13 cellular contexts compared by ENCODE assay signal in the genomic region with DNA sequence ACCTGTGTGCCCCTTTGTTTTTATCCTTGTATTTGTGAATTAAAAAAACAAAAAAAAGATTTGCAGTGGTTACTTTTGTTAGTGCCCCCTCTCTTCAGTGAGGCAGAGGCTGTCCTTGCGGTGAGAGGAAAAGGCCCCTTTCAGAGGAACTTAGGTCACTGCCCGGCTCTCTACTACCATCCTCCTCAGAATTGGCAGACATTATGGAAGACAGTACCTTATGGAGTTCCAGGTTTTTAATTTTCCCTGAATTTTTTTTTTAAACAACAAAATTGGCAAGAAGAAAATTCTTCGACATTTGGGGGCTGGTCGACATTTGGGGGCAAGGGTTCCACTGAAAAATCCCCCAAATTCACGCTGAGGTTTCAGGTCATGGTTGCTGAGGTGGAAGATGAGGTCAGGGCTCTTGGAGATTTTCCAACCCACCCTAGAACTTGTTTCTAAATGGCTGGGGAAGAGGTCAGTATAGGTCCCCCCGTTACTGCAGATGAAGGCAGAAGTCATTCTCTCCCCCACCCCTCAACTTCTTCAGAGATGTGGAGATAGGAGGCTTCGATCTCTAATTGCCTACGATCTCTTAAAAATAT. TPM values are rescaled to one million over a fixed set of nuclear protein-coding genes. Genes with fewer than 3 reads are reported as not detected.
A peak's percentile ranks its signal among the peaks of the same experiment; 100 is the strongest.
DNase-seq lines count a peak whose midpoint lies in the region; ATAC-seq, FAIRE-seq and TF ChIP-seq lines count a peak whose summit lies in the region.
"Had no signal": no experiment of that assay in that cellular context is flagged by ENCODE, and none has a peak within 500 bp of the region (broad histone marks: within the 10 kb centered on the region; RNA-seq: fewer than 3 reads in every experiment).

No MANE protein-coding gene starts in this region.

- no peaks in the 10 kb centered on the region for H3K79me2 ChIP-seq in K562 (ENCODE audit: control insufficient read depth, insufficient read depth, low read length)

- peaks cover 55% of the 10 kb centered on the region for H3K4me1 Mint-ChIP-seq in activated naive CD4-positive, alpha-beta T cell treated with anti-CD3 and anti-CD28 coated beads, Interleukin-2, amount 10 ng/mL, durations not matched to agents 7 days and 5 days

- H3K36me3 ChIP-seq in K562 (ENCODE audit: control insufficient read depth, insufficient read depth, low read length) (peaks cover 49% of the 10 kb centered on the region), thymus (ENCODE audit: control insufficient read depth, insufficient read depth) (peaks cover 55% of the 10 kb centered on the region)

- no peak overlapping the region for H3K27ac ChIP-seq in K562 (ENCODE audit: extremely low read depth, low read depth, low read length)
- H3K27ac ChIP-seq in thymus (ENCODE audit: low read depth), result peak overlapping the region; percentile 60

- no peaks in the 10 kb centered on the region for H4K20me1 ChIP-seq in K562 (replicated peaks; ENCODE audit: control insufficient read depth, insufficient read depth, low read length)

- no peaks in the 10 kb centered on the region for H3K9me1 ChIP-seq in K562 (ENCODE audit: control insufficient read depth, insufficient read depth, low read length)

- no peak overlapping the region for H3K9ac ChIP-seq in K562 (ENCODE audit: insufficient read depth in 1 of 2, low read depth in 2 of 2, low read length in 2 of 2)

- TF ChIP-seq EP300 in K562 (IDR thresholded peaks at IDR 0.05; ENCODE audit: low read length), result no peak

- H3K36me3 Mint-ChIP-seq in activated naive CD4-positive, alpha-beta T cell treated with anti-CD3 and anti-CD28 coated beads, Interleukin-2, amount 10 ng/mL, durations not matched to agents 7 days and 5 days, result peaks cover 45% of the 10 kb centered on the region

- H3K4me1 ChIP-seq in K562 (replicated peaks in 1 of 2; ENCODE audit: control insufficient read depth in 2 of 2, insufficient read depth in 2 of 2, low read length in 2 of 2) (peaks cover 0 to 10% of the 10 kb centered on the region in 2 experiments; a peak in 2 of 5 replicates), thymus (ENCODE audit: control insufficient read depth, insufficient read depth, low read length) (peaks cover 7% of the 10 kb centered on the region)

- H2AFZ ChIP-seq in K562 (ENCODE audit: low read depth, low read length), result no peak overlapping the region

- TF ChIP-seq CTCF in K562 (IDR thresholded peaks at IDR 0.05 in 2 of 3, conservative IDR thresholded peaks at IDR 0.05 in 1 of 3; ENCODE audit: insufficient read depth in 2 of 3, low read depth in 1 of 3, low read length in 3 of 3), result no peak

- WGBS in K562 (ENCODE audit: insufficient coverage, low coverage, missing lambda C conversion rate), result 84% methylated on average over 7 of the region's 8 CpGs
- WGBS in thymus, result 92% methylated on average over 8 of the region's 8 CpGs

- CTCF ChIA-PET in activated naive CD4-positive, alpha-beta T cell treated with anti-CD3 and anti-CD28 coated beads, Interleukin-2, amount 10 ng/mL, durations not matched to agents 7 days and 5 days (lab: Charles Lee), result interaction anchor here (1.0 to 4.4 kb wide), 7 partner anchors 8 to 120 kb away, joined by 3 to 32 read pairs (median 4); a partner anchor contains a TSS
- CTCF ChIA-PET in K562 (lab: Yijun Ruan, JAX; ENCODE audit: low intra/inter-chr PET ratio), result interaction anchor here (0.7 kb wide), 1 partner anchor 12 kb away, joined by 4 read pairs; no protein-coding TSS in a partner anchor

- peak overlapping the region; percentile 88 for H3K27ac Mint-ChIP-seq in activated naive CD4-positive, alpha-beta T cell treated with anti-CD3 and anti-CD28 coated beads, Interleukin-2, amount 10 ng/mL, durations not matched to agents 7 days and 5 days

- no peak for DNase-seq in activated naive CD4-positive, alpha-beta T cell treated with anti-CD3 and anti-CD28 coated beads, Interleukin-2, amount 10 ng/mL, durations not matched to agents 7 days and 5 days
- DNase-seq in activated naive CD4-positive, alpha-beta T cell (lab: John Stamatoyannopoulos, UW), result no peak
- DNase-seq in K562 (ENCODE audit: extremely low read depth in 1 of 4, low spot score in 3 of 4) (no peak), HTR-8/SVneo (ENCODE audit: insufficient read length, low spot score) (no peak), NCI-H1417 (lab: John Stamatoyannopoulos, UW) (no peak), amygdala (lab: John Stamatoyannopoulos, UW) (no peak)

- H3K9me3 ChIP-seq in K562 (replicated peaks; ENCODE audit: control insufficient read depth, insufficient read depth, low read depth, low read length), result no peaks in the 10 kb centered on the region
- H3K9me3 ChIP-seq in thymus (ENCODE audit: control insufficient read depth), result no peaks in the 10 kb centered on the region
- H3K9me3 ChIP-seq: thoracic aorta had no signal

- H3K4me3 Mint-ChIP-seq in activated naive CD4-positive, alpha-beta T cell treated with anti-CD3 and anti-CD28 coated beads, Interleukin-2, amount 10 ng/mL, durations not matched to agents 7 days and 5 days, result no peak overlapping the region

- H3K27me3 Mint-ChIP-seq in activated naive CD4-positive, alpha-beta T cell treated with anti-CD3 and anti-CD28 coated beads, Interleukin-2, amount 10 ng/mL, durations not matched to agents 7 days and 5 days, result no peaks in the 10 kb centered on the region

- no TSS peak for BruUV-seq in K562 (replicated peaks; lab: Mats Ljungman, UMichigan)

- POLR2A ChIA-PET in K562 (lab: Yijun Ruan, JAX), result interaction anchor here (1.6 to 6.9 kb wide), 3 partner anchors 8 to 31 kb away, joined by 6 to 50 read pairs (median 8); a partner anchor contains a TSS

- no peak for TF ChIP-seq POLR2A in K562 (conservative IDR thresholded peaks at IDR 0.05)

- FAIRE-seq in K562 (lab: Jason Lieb, UNC) (no peak), HTR-8/SVneo (lab: Jason Lieb, UNC) (no peak)
- FAIRE-seq: small intestine had no signal

- no peak overlapping the region for H3K4me2 ChIP-seq in K562 (ENCODE audit: insufficient read depth, low read length)

- H3K27me3 ChIP-seq in K562 (ENCODE audit: control insufficient read depth in 2 of 2, insufficient read depth in 2 of 2, low read length in 2 of 2) (no peaks in the 10 kb centered on the region), thymus (ENCODE audit: control insufficient read depth, insufficient read depth) (no peaks in the 10 kb centered on the region)

- no peaks in the 10 kb centered on the region for H3K9me3 Mint-ChIP-seq in activated naive CD4-positive, alpha-beta T cell treated with anti-CD3 and anti-CD28 coated beads, Interleukin-2, amount 10 ng/mL, durations not matched to agents 7 days and 5 days

- in situ Hi-C loops in K562 (cut with MboI), result no loop called here

- TF ChIP-seq RAD21 in K562 (CRISPR knock-in tag; conservative IDR thresholded peaks at IDR 0.05 in 1 of 2, IDR thresholded peaks at IDR 0.05 in 1 of 2), result no peak

- intact Hi-C loops in K562 (cut with micrococcal nuclease), result no loop called here

- H3K4me3 ChIP-seq in K562 (no peak overlapping the region), thymus (ENCODE audit: low read length) (no peak overlapping the region)
- H3K4me3 ChIP-seq: thoracic aorta had no signal

- ATAC-seq in HG03378 (IDR thresholded peaks at IDR 0.05; ENCODE audit: unreplicated experiment) (peak; percentile 15), K562 (no peak)

RNA-seq across cellular contexts. Expression of a gene that starts 5.3 kb away (rescaled TPM):
- 0.42 TPM in 1 of 2 replicates, not detected in the other for total RNA-seq in K562 (2011; cell fraction: chromatin; rRNA removed; ENCODE audit: low replicate concordance)
- not detected in 2 replicates for total RNA-seq in K562 (2011; cell fraction: nucleolus; rRNA removed)
- total RNA-seq in K562 (2011; cell fraction: nucleoplasm; rRNA removed), result 0.29 TPM in 1 of 2 replicates, not detected in the other
- total RNA-seq in K562 (2014; rRNA removed), result 0.64 TPM in 1 of 2 replicates, not detected in the other
- not detected in 2 replicates for total RNA-seq in K562 (2014; rRNA removed; fragmentation: Illumina TruSeq; extraction: Trizol)
- not detected in 2 replicates for total RNA-seq in K562 (2015; rRNA removed; fragmentation: Illumina TruSeq; extraction: Trizol)
- total RNA-seq in K562 (2021), result not detected in 2 replicates
- polyA plus RNA-seq in K562 (2011; rRNA removed), result not detected in 2 replicates
- polyA plus RNA-seq in K562 (2011; cell fraction: cytosol; rRNA removed), result not detected in 2 replicates
- not detected in 2 replicates for polyA plus RNA-seq in K562 (2011; cell fraction: nucleus; rRNA removed)
- not detected in 2 replicates for polyA plus RNA-seq in K562 (2012)
- polyA plus RNA-seq in K562 (2014; fragmentation: Illumina TruSeq; extraction: Trizol), result not detected in 2 replicates
- polyA plus RNA-seq in K562 (2014; fragmentation: Nextera tagmentation; extraction: Ambion mirVana), result not detected
- not detected in 2 replicates for polyA plus RNA-seq in K562 (2014; rRNA removed)
- not detected in 2 replicates for polyA minus RNA-seq in K562 (2011; rRNA and poly(A)+ RNA removed)
- not detected in 2 replicates for polyA minus RNA-seq in K562 (2011; cell fraction: cytosol; rRNA and poly(A)+ RNA removed)
- not detected in 2 replicates for polyA minus RNA-seq in K562 (2011; cell fraction: nucleus; rRNA and poly(A)+ RNA removed)
- 0.18 TPM for polyA plus RNA-seq in thymus
- total RNA-seq: LHCN-M2; T-helper 1 cell treated with Interleukin-12 subunit alpha and Interleukin-12 subunit beta and Interleukin-4 antibody, amounts not matched to agents 30 ng/mL and 1 ng/mL, for 36 hours; thoracic aorta had no signal
- polyA plus RNA-seq: BJ had no signal

RNA-seq across cellular contexts. Expression of a gene that starts 12.5 kb away (rescaled TPM):
- 514 and 559 TPM in 2 replicates for total RNA-seq in K562 (2011; cell fraction: chromatin; rRNA removed; ENCODE audit: low replicate concordance)
- total RNA-seq in K562 (2011; cell fraction: nucleolus; rRNA removed), result 287 and 289 TPM in 2 replicates
- total RNA-seq in K562 (2011; cell fraction: nucleoplasm; rRNA removed), result 287 and 343 TPM in 2 replicates
- total RNA-seq in K562 (2014; rRNA removed) (65.6 and 72.9 TPM in 2 replicates), K562 (2014; rRNA removed; fragmentation: Illumina TruSeq; extraction: Trizol) (65.2 and 75.1 TPM in 2 replicates), K562 (2015; rRNA removed; fragmentation: Illumina TruSeq; extraction: Trizol) (75.3 and 77.3 TPM in 2 replicates), K562 (2021) (62.9 and 64.9 TPM in 2 replicates)
- polyA plus RNA-seq in K562 (2011; rRNA removed) (185 and 202 TPM in 2 replicates), K562 (2014; fragmentation: Illumina TruSeq; extraction: Trizol) (61.5 and 78.8 TPM in 2 replicates), K562 (2014; fragmentation: Nextera tagmentation; extraction: Ambion mirVana) (10 to 100 TPM; 12.1 to 14.4 TPM), K562 (2014; rRNA removed) (127 and 132 TPM in 2 replicates), thymus (45.8 TPM)
- polyA plus RNA-seq in K562 (2011; cell fraction: cytosol; rRNA removed), result 110 and 164 TPM in 2 replicates
- 419 and 448 TPM in 2 replicates for polyA plus RNA-seq in K562 (2011; cell fraction: nucleus; rRNA removed)
- polyA plus RNA-seq in K562 (2012), result 38.0 and 62.2 TPM in 2 replicates
- polyA minus RNA-seq in K562 (2011; rRNA and poly(A)+ RNA removed), result 193 and 248 TPM in 2 replicates
- 69.5 and 86.4 TPM in 2 replicates for polyA minus RNA-seq in K562 (2011; cell fraction: cytosol; rRNA and poly(A)+ RNA removed)
- polyA minus RNA-seq in K562 (2011; cell fraction: nucleus; rRNA and poly(A)+ RNA removed), result 101 and 173 TPM in 2 replicates

RNA-seq across cellular contexts. Expression of a gene that starts 31.6 kb away (rescaled TPM):
- total RNA-seq in K562 (2011; cell fraction: chromatin; rRNA removed; ENCODE audit: low replicate concordance), result 175 and 365 TPM in 2 replicates
- 135 and 163 TPM in 2 replicates for total RNA-seq in K562 (2011; cell fraction: nucleolus; rRNA removed)
- 142 and 179 TPM in 2 replicates for total RNA-seq in K562 (2011; cell fraction: nucleoplasm; rRNA removed)
- total RNA-seq in K562 (2014; rRNA removed) (113 and 119 TPM in 2 replicates), K562 (2014; rRNA removed; fragmentation: Illumina TruSeq; extraction: Trizol) (59.1 and 66.7 TPM in 2 replicates), K562 (2015; rRNA removed; fragmentation: Illumina TruSeq; extraction: Trizol) (62.2 and 63.9 TPM in 2 replicates), K562 (2021) (147 and 162 TPM in 2 replicates)
- polyA plus RNA-seq in K562 (2011; rRNA removed) (52.8 and 100 TPM in 2 replicates), K562 (2014; fragmentation: Illumina TruSeq; extraction: Trizol) (121 and 136 TPM in 2 replicates), K562 (2014; fragmentation: Nextera tagmentation; extraction: Ambion mirVana) (1 to 10 TPM; 7.1 to 8.9 TPM), K562 (2014; rRNA removed) (79.1 and 95.7 TPM in 2 replicates), thymus (58.5 TPM)
- polyA plus RNA-seq in K562 (2011; cell fraction: cytosol; rRNA removed), result 40.6 and 45.1 TPM in 2 replicates
- polyA plus RNA-seq in K562 (2011; cell fraction: nucleus; rRNA removed), result 202 and 207 TPM in 2 replicates
- polyA plus RNA-seq in K562 (2012), result 106 and 239 TPM in 2 replicates
- 70.3 and 101 TPM in 2 replicates for polyA minus RNA-seq in K562 (2011; rRNA and poly(A)+ RNA removed)
- polyA minus RNA-seq in K562 (2011; cell fraction: cytosol; rRNA and poly(A)+ RNA removed), result 51.2 and 55.2 TPM in 2 replicates
- polyA minus RNA-seq in K562 (2011; cell fraction: nucleus; rRNA and poly(A)+ RNA removed), result 72.3 and 98.7 TPM in 2 replicates

RNA-seq across cellular contexts. Expression of a gene that starts 35.6 kb away (rescaled TPM):
- 32.5 and 66.4 TPM in 2 replicates for total RNA-seq in K562 (2011; cell fraction: chromatin; rRNA removed; ENCODE audit: low replicate concordance)
- 13.3 and 18.2 TPM in 2 replicates for total RNA-seq in K562 (2011; cell fraction: nucleolus; rRNA removed)
- total RNA-seq in K562 (2011; cell fraction: nucleoplasm; rRNA removed), result 42.4 and 55.2 TPM in 2 replicates
- total RNA-seq in K562 (2014; rRNA removed) (13.5 and 15.8 TPM in 2 replicates), K562 (2014; rRNA removed; fragmentation: Illumina TruSeq; extraction: Trizol) (24.9 and 28.8 TPM in 2 replicates), K562 (2015; rRNA removed; fragmentation: Illumina TruSeq; extraction: Trizol) (18.7 and 20.0 TPM in 2 replicates), K562 (2021) (22.9 and 23.1 TPM in 2 replicates)
- polyA plus RNA-seq in K562 (2011; rRNA removed) (41.7 and 57.6 TPM in 2 replicates), K562 (2014; fragmentation: Illumina TruSeq; extraction: Trizol) (20.8 and 21.2 TPM in 2 replicates), K562 (2014; fragmentation: Nextera tagmentation; extraction: Ambion mirVana) (10 to 100 TPM; 53.7 to 57.1 TPM), K562 (2014; rRNA removed) (19.3 and 20.4 TPM in 2 replicates), thymus (17.2 TPM)
- 28.1 and 47.4 TPM in 2 replicates for polyA plus RNA-seq in K562 (2011; cell fraction: cytosol; rRNA removed)
- polyA plus RNA-seq in K562 (2011; cell fraction: nucleus; rRNA removed), result 18.1 and 27.5 TPM in 2 replicates
- 18.3 and 23.8 TPM in 2 replicates for polyA plus RNA-seq in K562 (2012)
- polyA minus RNA-seq in K562 (2011; rRNA and poly(A)+ RNA removed), result 56.7 and 64.0 TPM in 2 replicates
- 13.1 and 20.2 TPM in 2 replicates for polyA minus RNA-seq in K562 (2011; cell fraction: cytosol; rRNA and poly(A)+ RNA removed)
- polyA minus RNA-seq in K562 (2011; cell fraction: nucleus; rRNA and poly(A)+ RNA removed), result 6.7 and 13.2 TPM in 2 replicates
